In genomic region chr9:129613520-129614175, GRCh38 we compare ENCODE assay signal across 15 cellular contexts. TPM values are rescaled to one million over a fixed set of nuclear protein-coding genes. Genes with fewer than 3 reads are reported as not detected.
DNase-seq lines count a peak whose midpoint lies in the region; ATAC-seq and TF ChIP-seq lines count a peak whose summit lies in the region.
"Had no signal": no experiment of that assay in that cellular context is flagged by ENCODE, and none has a peak within 500 bp of the region (broad histone marks: within the 10 kb centered on the region; RNA-seq: fewer than 3 reads in every experiment).

No MANE protein-coding gene starts in this region.

- ATAC-seq in HG02973 (IDR thresholded peaks at IDR 0.05; ENCODE audit: unreplicated experiment) = no peak
- ATAC-seq: Panc1; stimulated activated memory B cell treated with anti-CD40 and anti-IgM and Interleukin-4, amounts not matched to agents 10 μg/mL and 1 μg/mL and 100 μg/mL, for 72 hours had no signal

- no peak overlapping the region for H3K4me3 ChIP-seq in suprapubic skin

- 66% methylated on average over 14 of the region's 19 CpGs for WGBS in suprapubic skin

- DNase-seq in NCI-H82 (lab: John Stamatoyannopoulos, UW) (peak; percentile 39), NCI-H82 treated with DMSO at 0.1 percent for 48 hours (lab: John Stamatoyannopoulos, UW; ENCODE audit: unreplicated experiment) (no peak), astrocyte of the hippocampus (ENCODE audit: low read depth, low spot score) (peak; percentile 74), left kidney (ENCODE audit: low read depth, low spot score) (peak; percentile 89), suprapubic skin (ENCODE audit: low spot score in 2 of 2) (no peak), HK-2 (ENCODE audit: unreplicated experiment) (no peak)
- DNase-seq in activated naive CD4-positive, alpha-beta T cell treated with anti-CD3 and anti-CD28 coated beads, Interleukin-2, amount 10 ng/mL, durations not matched to agents 7 days and 5 days = no peak
- DNase-seq: amniotic stem cell, naive B cell, NCI-H1694 treated with DMSO at 0.1 percent for 48 hours had no signal

- H3K4me3 Mint-ChIP-seq in activated naive CD4-positive, alpha-beta T cell treated with anti-CD3 and anti-CD28 coated beads, Interleukin-2, amount 10 ng/mL, durations not matched to agents 7 days and 5 days = no peak overlapping the region
- H3K4me3 Mint-ChIP-seq: stimulated activated memory B cell treated with anti-CD40 and anti-IgM and Interleukin-4, amounts not matched to agents 10 μg/mL and 1 μg/mL and 100 μg/mL, for 72 hours; T-helper 2 cell treated with Interferon-gamma antibody and Interleukin-4, amounts not matched to agents 5 μg/mL and 100 μg/mL, for 36 hours had no signal

- no peak overlapping the region for H3K27ac Mint-ChIP-seq in activated naive CD4-positive, alpha-beta T cell treated with anti-CD3 and anti-CD28 coated beads, Interleukin-2, amount 10 ng/mL, durations not matched to agents 7 days and 5 days
- H3K27ac Mint-ChIP-seq: naive B cell; stimulated activated memory B cell treated with anti-CD40 and anti-IgM and Interleukin-4, amounts not matched to agents 10 μg/mL and 1 μg/mL and 100 μg/mL, for 72 hours; T-helper 2 cell treated with Interferon-gamma antibody and Interleukin-4, amounts not matched to agents 5 μg/mL and 100 μg/mL, for 36 hours had no signal

- peaks cover 70% of the 10 kb centered on the region for H3K27me3 Mint-ChIP-seq in activated naive CD4-positive, alpha-beta T cell treated with anti-CD3 and anti-CD28 coated beads, Interleukin-2, amount 10 ng/mL, durations not matched to agents 7 days and 5 days

- TF ChIP-seq CTCF in suprapubic skin (IDR thresholded peaks at IDR 0.05) = no peak

- H3K9me3 Mint-ChIP-seq in activated naive CD4-positive, alpha-beta T cell treated with anti-CD3 and anti-CD28 coated beads, Interleukin-2, amount 10 ng/mL, durations not matched to agents 7 days and 5 days = no peaks in the 10 kb centered on the region
- H3K9me3 Mint-ChIP-seq: T-helper 2 cell treated with Interferon-gamma antibody and Interleukin-4, amounts not matched to agents 5 μg/mL and 100 μg/mL, for 36 hours had no signal

- H3K36me3 ChIP-seq in suprapubic skin = no peaks in the 10 kb centered on the region

- peaks cover 30% of the 10 kb centered on the region for H3K4me1 ChIP-seq in suprapubic skin

- CTCF ChIA-PET in activated naive CD4-positive, alpha-beta T cell treated with anti-CD3 and anti-CD28 coated beads, Interleukin-2, amount 10 ng/mL, durations not matched to agents 7 days and 5 days (lab: Charles Lee) = interaction anchor here (0.9 to 4.5 kb wide), 6 partner anchors 10 to 482 kb away, joined by 3 to 63 read pairs (median 6); partner anchors contain the start of genes C9orf50 and NTMT1

- TF ChIP-seq EP300 in suprapubic skin (IDR thresholded peaks at IDR 0.05) = no peak

- peaks cover 17% of the 10 kb centered on the region for H3K4me1 Mint-ChIP-seq in activated naive CD4-positive, alpha-beta T cell treated with anti-CD3 and anti-CD28 coated beads, Interleukin-2, amount 10 ng/mL, durations not matched to agents 7 days and 5 days

- H3K9me3 ChIP-seq in suprapubic skin = no peaks in the 10 kb centered on the region

- H3K27me3 ChIP-seq in suprapubic skin = no peaks in the 10 kb centered on the region

- peak overlapping the region; percentile 40 for H3K27ac ChIP-seq in suprapubic skin
- H3K27ac ChIP-seq: epithelial cell of prostate had no signal

- TF ChIP-seq POLR2A in suprapubic skin (IDR thresholded peaks at IDR 0.05) = no peak

- H3K36me3 Mint-ChIP-seq in activated naive CD4-positive, alpha-beta T cell treated with anti-CD3 and anti-CD28 coated beads, Interleukin-2, amount 10 ng/mL, durations not matched to agents 7 days and 5 days = no peaks in the 10 kb centered on the region
- H3K36me3 Mint-ChIP-seq: naive B cell; stimulated activated memory B cell treated with anti-CD40 and anti-IgM and Interleukin-4, amounts not matched to agents 10 μg/mL and 1 μg/mL and 100 μg/mL, for 72 hours had no signal

RNA-seq across cellular contexts. Expression of gene C9orf50, which starts 7.3 kb away (rescaled TPM):
- under 1 TPM in 1 of 4 donors, not detected in 3; 0.64 TPM for total RNA-seq in suprapubic skin

RNA-seq across cellular contexts. Expression of gene NTMT1, which starts 12.3 kb away (rescaled TPM):
- 10 to 100 TPM; 19.4 to 25.0 (median 20.8) TPM for total RNA-seq in suprapubic skin

RNA-seq across cellular contexts. Expression of gene ASB6, which starts 28.3 kb away (rescaled TPM):
- total RNA-seq in suprapubic skin = 10 to 100 TPM; 25.6 to 41.5 (median 37.6) TPM

RNA-seq across cellular contexts. Expression of gene PRRX2, which starts 51.8 kb away (rescaled TPM):
- total RNA-seq in suprapubic skin = 10 to 100 TPM in 3 of 4 donors, 1 to 10 TPM in 1; 9.9 to 16.9 (median 14.0) TPM

Comparison
In these comparisons a context has a peak if more than half of its experiments do, and no peak if none do; other contexts are left out.
1. DNase-seq: peak in NCI-H82 (single experiment), astrocyte of the hippocampus (single experiment) and left kidney (single experiment); none in NCI-H82 treated with DMSO at 0.1 percent for 48 hours (single experiment), suprapubic skin (0 of 2), activated naive CD4-positive, alpha-beta T cell treated with anti-CD3 and anti-CD28 coated beads, Interleukin-2, amount 10 ng/mL, durations not matched to agents 7 days and 5 days (single experiment) and HK-2 (single experiment).